ENCODE assay signal across 11 cellular contexts in genomic region chr11:119389611-119390254, GRCh38. TPM values are rescaled to one million over a fixed set of nuclear protein-coding genes. Genes with fewer than 3 reads are reported as not detected.
A peak's percentile ranks its signal among the peaks of the same experiment; 100 is the strongest.
DNase-seq lines count a peak whose midpoint lies in the region; ATAC-seq, FAIRE-seq and TF ChIP-seq lines count a peak whose summit lies in the region.
"Had no signal": no experiment of that assay in that cellular context is flagged by ENCODE, and none has a peak within 500 bp of the region (broad histone marks: within the 10 kb centered on the region; RNA-seq: fewer than 3 reads in every experiment).

No MANE protein-coding gene starts in this region.

- H3K27ac ChIP-seq in Karpas-422 (ENCODE audit: low read length) = no peak overlapping the region

- H3K36me3 Mint-ChIP-seq in activated CD4-positive, alpha-beta T cell treated with anti-CD3 and anti-CD28 coated beads, Interleukin-2, amount 10 ng/mL, durations not matched to agents 24 days and 14 days (ENCODE audit: low read depth) = no peaks in the 10 kb centered on the region
- H3K36me3 Mint-ChIP-seq in WTC11 = no peaks in the 10 kb centered on the region
- H3K36me3 Mint-ChIP-seq in osteocyte (ENCODE audit: unreplicated experiment) = no peaks in the 10 kb centered on the region
- H3K36me3 Mint-ChIP-seq: activated naive CD4-positive, alpha-beta T cell treated with anti-CD3 and anti-CD28 coated beads, Interleukin-2, amount 50 U/mL, for 24 hours had no signal

- TF ChIP-seq CTCF in WTC11 (IDR thresholded peaks at IDR 0.05) (peak; percentile 33; the same call in 1 of the 2 replicates), osteocyte (IDR thresholded peaks at IDR 0.05) (peak; percentile 37)

- H3K9me2 ChIP-seq in Karpas-422 (replicated peaks; ENCODE audit: insufficient read depth, low read length) = no peaks in the 10 kb centered on the region

- FAIRE-seq in RCC 7860 (lab: Jason Lieb, UNC) = no peak
- FAIRE-seq: D721Med had no signal

- peak; percentile 73 for DNase-seq in activated CD4-positive, alpha-beta T cell treated with anti-CD3 and anti-CD28 coated beads, Interleukin-2, amount 10 ng/mL, durations not matched to agents 24 days and 14 days
- no peak for DNase-seq in activated CD4-positive, alpha-beta T cell treated with anti-CD3 and anti-CD28 coated beads for 1 hour
- DNase-seq in Karpas-422 (peak; percentile 69), WTC11 (ENCODE audit: low spot score) (peak; percentile 79), osteocyte (ENCODE audit: extremely low spot score, unreplicated experiment) (peak; percentile 46), SHP77 treated with DMSO at 0.1 percent for 48 hours (lab: John Stamatoyannopoulos, UW) (no peak), RCC 7860 (ENCODE audit: low spot score) (no peak)

- H3K4me3 Mint-ChIP-seq in activated CD4-positive, alpha-beta T cell treated with anti-CD3 and anti-CD28 coated beads, Interleukin-2, amount 10 ng/mL, durations not matched to agents 24 days and 14 days = no peak overlapping the region
- no peak overlapping the region for H3K4me3 Mint-ChIP-seq in WTC11
- H3K4me3 Mint-ChIP-seq in osteocyte (ENCODE audit: unreplicated experiment) = no peak overlapping the region
- H3K4me3 Mint-ChIP-seq: activated naive CD4-positive, alpha-beta T cell treated with anti-CD3 and anti-CD28 coated beads, Interleukin-2, amount 50 U/mL, for 24 hours had no signal

- H3K9me3 ChIP-seq in Karpas-422 (ENCODE audit: low read length) = no peaks in the 10 kb centered on the region

- peaks cover 18% of the 10 kb centered on the region for H3K27me3 Mint-ChIP-seq in activated CD4-positive, alpha-beta T cell treated with anti-CD3 and anti-CD28 coated beads, Interleukin-2, amount 10 ng/mL, durations not matched to agents 24 days and 14 days
- H3K27me3 Mint-ChIP-seq in WTC11 (ENCODE audit: low read depth) = no peaks in the 10 kb centered on the region
- peaks cover 41% of the 10 kb centered on the region for H3K27me3 Mint-ChIP-seq in osteocyte (ENCODE audit: unreplicated experiment)
- H3K27me3 Mint-ChIP-seq: activated naive CD4-positive, alpha-beta T cell treated with anti-CD3 and anti-CD28 coated beads, Interleukin-2, amount 50 U/mL, for 24 hours had no signal

- CTCF ChIA-PET in WTC11 (lab: Charles Lee) = interaction anchor here (0.6 to 1.9 kb wide), 31 partner anchors 9 to 411 kb away, joined by 3 to 23 read pairs (median 4); partner anchors contain the start of genes THY1 and USP2

- no peak overlapping the region for H3K4me3 ChIP-seq in Karpas-422 (ENCODE audit: low read length)

- H3K4me1 Mint-ChIP-seq in activated CD4-positive, alpha-beta T cell treated with anti-CD3 and anti-CD28 coated beads, Interleukin-2, amount 10 ng/mL, durations not matched to agents 24 days and 14 days = no peaks in the 10 kb centered on the region
- H3K4me1 Mint-ChIP-seq in WTC11 (peaks cover under 1% of the 10 kb centered on the region), osteocyte (ENCODE audit: unreplicated experiment) (no peaks in the 10 kb centered on the region)
- H3K4me1 Mint-ChIP-seq: activated naive CD4-positive, alpha-beta T cell treated with anti-CD3 and anti-CD28 coated beads, Interleukin-2, amount 50 U/mL, for 24 hours had no signal

- no peaks in the 10 kb centered on the region for H3K79me2 ChIP-seq in Karpas-422 (ENCODE audit: low read length)

- no peak overlapping the region for H2AFZ ChIP-seq in Karpas-422 (ENCODE audit: low read length)

- no peak overlapping the region for H3K9ac ChIP-seq in Karpas-422 (ENCODE audit: low read length)

- H3K27me3 ChIP-seq in Karpas-422 (ENCODE audit: low read length) = no peaks in the 10 kb centered on the region

- no peak overlapping the region for H3K4me2 ChIP-seq in Karpas-422 (ENCODE audit: low read depth, low read length, poor library complexity, severe bottlenecking)

- intact Hi-C loops in activated CD4-positive, alpha-beta T cell treated with anti-CD3 and anti-CD28 coated beads, Interleukin-2, amount 10 ng/mL, durations not matched to agents 24 days and 14 days (cut with micrococcal nuclease) = no loop called here

- no peaks in the 10 kb centered on the region for H3K36me3 ChIP-seq in Karpas-422 (ENCODE audit: insufficient read depth, low read length)

- H3K4me1 ChIP-seq in Karpas-422 (ENCODE audit: low read length) = peaks cover 25% of the 10 kb centered on the region

- peak; percentile 98 for ATAC-seq in WTC11
- ATAC-seq in HG03354 (IDR thresholded peaks at IDR 0.05; ENCODE audit: poor library complexity, severe bottlenecking, unreplicated experiment) = no peak

- POLR2A ChIA-PET in WTC11 (lab: Charles Lee) = interaction anchor here (0.6 kb wide), 1 partner anchor 522 kb away, joined by 3 read pairs; no protein-coding TSS in a partner anchor

- no peak overlapping the region for H3K27ac Mint-ChIP-seq in activated CD4-positive, alpha-beta T cell treated with anti-CD3 and anti-CD28 coated beads, Interleukin-2, amount 10 ng/mL, durations not matched to agents 24 days and 14 days
- H3K27ac Mint-ChIP-seq in WTC11 (no peak overlapping the region), osteocyte (ENCODE audit: unreplicated experiment) (no peak overlapping the region)
- H3K27ac Mint-ChIP-seq: activated naive CD4-positive, alpha-beta T cell treated with anti-CD3 and anti-CD28 coated beads, Interleukin-2, amount 50 U/mL, for 24 hours had no signal

- H3K9me3 Mint-ChIP-seq in activated CD4-positive, alpha-beta T cell treated with anti-CD3 and anti-CD28 coated beads, Interleukin-2, amount 10 ng/mL, durations not matched to agents 24 days and 14 days = no peaks in the 10 kb centered on the region
- H3K9me3 Mint-ChIP-seq in WTC11 (no peaks in the 10 kb centered on the region), osteocyte (ENCODE audit: unreplicated experiment) (no peaks in the 10 kb centered on the region)
- H3K9me3 Mint-ChIP-seq: activated naive CD4-positive, alpha-beta T cell treated with anti-CD3 and anti-CD28 coated beads, Interleukin-2, amount 50 U/mL, for 24 hours had no signal

- no peaks in the 10 kb centered on the region for H4K20me1 ChIP-seq in Karpas-422 (ENCODE audit: insufficient read depth, low read depth, low read length)

TF ChIP-seq in WTC11, 78 proteins besides CTCF, POLR2A, EP300 and RAD21 (continues in another document):
- TF ChIP-seq ATF1 (CRISPR knock-in tag; IDR thresholded peaks at IDR 0.05) (no peak), NR1H2 (CRISPR knock-in tag; IDR thresholded peaks at IDR 0.05) (no peak), NFYB (CRISPR knock-in tag; conservative IDR thresholded peaks at IDR 0.05; ENCODE audit: low read depth) (no peak)
- TF ChIP-seq, protein P1, sequence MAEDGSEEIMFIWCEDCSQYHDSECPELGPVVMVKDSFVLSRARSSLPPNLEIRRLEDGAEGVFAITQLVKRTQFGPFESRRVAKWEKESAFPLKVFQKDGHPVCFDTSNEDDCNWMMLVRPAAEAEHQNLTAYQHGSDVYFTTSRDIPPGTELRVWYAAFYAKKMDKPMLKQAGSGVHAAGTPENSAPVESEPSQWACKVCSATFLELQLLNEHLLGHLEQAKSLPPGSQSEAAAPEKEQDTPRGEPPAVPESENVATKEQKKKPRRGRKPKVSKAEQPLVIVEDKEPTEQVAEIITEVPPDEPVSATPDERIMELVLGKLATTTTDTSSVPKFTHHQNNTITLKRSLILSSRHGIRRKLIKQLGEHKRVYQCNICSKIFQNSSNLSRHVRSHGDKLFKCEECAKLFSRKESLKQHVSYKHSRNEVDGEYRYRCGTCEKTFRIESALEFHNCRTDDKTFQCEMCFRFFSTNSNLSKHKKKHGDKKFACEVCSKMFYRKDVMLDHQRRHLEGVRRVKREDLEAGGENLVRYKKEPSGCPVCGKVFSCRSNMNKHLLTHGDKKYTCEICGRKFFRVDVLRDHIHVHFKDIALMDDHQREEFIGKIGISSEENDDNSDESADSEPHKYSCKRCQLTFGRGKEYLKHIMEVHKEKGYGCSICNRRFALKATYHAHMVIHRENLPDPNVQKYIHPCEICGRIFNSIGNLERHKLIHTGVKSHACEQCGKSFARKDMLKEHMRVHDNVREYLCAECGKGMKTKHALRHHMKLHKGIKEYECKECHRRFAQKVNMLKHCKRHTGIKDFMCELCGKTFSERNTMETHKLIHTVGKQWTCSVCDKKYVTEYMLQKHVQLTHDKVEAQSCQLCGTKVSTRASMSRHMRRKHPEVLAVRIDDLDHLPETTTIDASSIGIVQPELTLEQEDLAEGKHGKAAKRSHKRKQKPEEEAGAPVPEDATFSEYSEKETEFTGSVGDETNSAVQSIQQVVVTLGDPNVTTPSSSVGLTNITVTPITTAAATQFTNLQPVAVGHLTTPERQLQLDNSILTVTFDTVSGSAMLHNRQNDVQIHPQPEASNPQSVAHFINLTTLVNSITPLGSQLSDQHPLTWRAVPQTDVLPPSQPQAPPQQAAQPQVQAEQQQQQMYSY (CRISPR knock-in tag; IDR thresholded peaks at IDR 0.05) = no peak

RNA-seq across cellular contexts. Expression of gene USP2, which starts 8.2 kb away (rescaled TPM):
- total RNA-seq in activated CD4-positive, alpha-beta T cell treated with anti-CD3 and anti-CD28 coated beads, Interleukin-2, amount 10 ng/mL, durations not matched to agents 24 days and 14 days = 0.09 and 0.35 TPM in 2 replicates
- total RNA-seq in Karpas-422 (2014; rRNA removed; shearing (Covaris generic); ENCODE audit: low replicate concordance) = 15.4 and 16.9 TPM in 2 replicates
- total RNA-seq in WTC11 (2021) = 7.3 to 8.2 TPM (median 8.0 TPM) in 3 replicates
- 0.11 and 0.24 TPM in 2 replicates for total RNA-seq in osteocyte

RNA-seq across cellular contexts. Expression of gene THY1, which starts 33.2 kb away (rescaled TPM):
- total RNA-seq in activated CD4-positive, alpha-beta T cell treated with anti-CD3 and anti-CD28 coated beads, Interleukin-2, amount 10 ng/mL, durations not matched to agents 24 days and 14 days = 1.6 and 1.8 TPM in 2 replicates
- total RNA-seq in Karpas-422 (2014; rRNA removed; shearing (Covaris generic); ENCODE audit: low replicate concordance) = not detected in 2 replicates
- total RNA-seq in WTC11 (2021) (325 to 376 TPM (median 365 TPM) in 3 replicates), osteocyte (11.3 and 14.0 TPM in 2 replicates)

RNA-seq across cellular contexts. Expression of gene MFRP, which starts 43.2 kb away (rescaled TPM):
- not detected in 2 replicates for total RNA-seq in activated CD4-positive, alpha-beta T cell treated with anti-CD3 and anti-CD28 coated beads, Interleukin-2, amount 10 ng/mL, durations not matched to agents 24 days and 14 days
- total RNA-seq in Karpas-422 (2014; rRNA removed; shearing (Covaris generic); ENCODE audit: low replicate concordance) = not detected in 2 replicates
- total RNA-seq in WTC11 (2021) (not detected in 3 replicates), osteocyte (not detected in 2 replicates)
- total RNA-seq: RPMI7951 had no signal

RNA-seq across cellular contexts. Expression of gene C1QTNF5, which starts 49.0 kb away (rescaled TPM):
- total RNA-seq in activated CD4-positive, alpha-beta T cell treated with anti-CD3 and anti-CD28 coated beads, Interleukin-2, amount 10 ng/mL, durations not matched to agents 24 days and 14 days = not detected in 2 replicates
- not detected in 2 replicates for total RNA-seq in Karpas-422 (2014; rRNA removed; shearing (Covaris generic); ENCODE audit: low replicate concordance)
- total RNA-seq in WTC11 (2021) (2.0 to 3.0 TPM (median 2.2 TPM) in 3 replicates), osteocyte (8.4 and 9.3 TPM in 2 replicates)

RNA-seq across cellular contexts. Expression of gene RNF26, which starts 55.4 kb away (rescaled TPM):
- 26.5 and 26.8 TPM in 2 replicates for total RNA-seq in activated CD4-positive, alpha-beta T cell treated with anti-CD3 and anti-CD28 coated beads, Interleukin-2, amount 10 ng/mL, durations not matched to agents 24 days and 14 days
- total RNA-seq in Karpas-422 (2014; rRNA removed; shearing (Covaris generic); ENCODE audit: low replicate concordance) = 3.9 and 8.8 TPM in 2 replicates
- total RNA-seq in WTC11 (2021) = 90.0 to 91.1 TPM (median 90.6 TPM) in 3 replicates
- total RNA-seq in osteocyte = 28.9 and 30.2 TPM in 2 replicates

Comparison
In these comparisons a context has a peak if more than half of its experiments do, and no peak if none do; other contexts are left out.
1. DNase-seq: peak in activated CD4-positive, alpha-beta T cell treated with anti-CD3 and anti-CD28 coated beads, Interleukin-2, amount 10 ng/mL, durations not matched to agents 24 days and 14 days (single experiment), Karpas-422 (single experiment), WTC11 (single experiment) and osteocyte (single experiment); none in activated CD4-positive, alpha-beta T cell treated with anti-CD3 and anti-CD28 coated beads for 1 hour (single experiment), SHP77 treated with DMSO at 0.1 percent for 48 hours (single experiment) and RCC 7860 (single experiment).
2. RNA of gene THY1, which starts 33.2 kb away (total RNA-seq): 325 to 376 TPM in WTC11; 11.3 to 14.0 TPM in osteocyte, 1.6 to 1.8 TPM in activated CD4-positive, alpha-beta T cell treated with anti-CD3 and anti-CD28 coated beads, Interleukin-2, amount 10 ng/mL, durations not matched to agents 24 days and 14 days and not detected in Karpas-422; every median in the first group is over 10 times any median in the second.